Comparison of ENCODE assay signal across 8 cellular contexts in genomic region chr19:4639531-4640246, GRCh38. TPM values are rescaled to one million over a fixed set of nuclear protein-coding genes. Genes with fewer than 3 reads are reported as not detected.
DNase-seq lines count a peak whose midpoint lies in the region; ATAC-seq and TF ChIP-seq lines count a peak whose summit lies in the region.

No MANE protein-coding gene starts in this region.

- H3K23ac ChIP-seq in mesenchymal stem cell (ENCODE audit: low read length in 2 of 2), result peak overlapping the region in 1 of 2 experiments; percentile 88

- H3K4me3 ChIP-seq in AG04449 (ENCODE audit: low read depth, low read length) (peak overlapping the region; percentile 78), cardiac fibroblast (replicated peaks in 1 of 2; ENCODE audit: low read depth in 2 of 2, low read length in 2 of 2) (peak overlapping the region; percentile 91 to 92), mesenchymal stem cell (ENCODE audit: insufficient read depth in 1 of 2, low read depth in 1 of 2, low read length in 2 of 2) (peak overlapping the region; percentile 82 to 88), urinary bladder (ENCODE audit: low read depth, low read length) (peak overlapping the region; percentile 58)

- CTCF ChIA-PET in AG04449 (lab: Yijun Ruan, JAX), result interaction anchor here (0.8 to 2.1 kb wide), 3 partner anchors 9 to 73 kb away, joined by 3 to 8 read pairs (median 3); no protein-coding TSS in a partner anchor

- TF ChIP-seq CTCF in AG04449 (IDR thresholded peaks at IDR 0.05; ENCODE audit: insufficient read depth, low read length, missing control alignments), result no peak
- no peak for TF ChIP-seq CTCF in cardiac fibroblast (IDR thresholded peaks at IDR 0.05; ENCODE audit: low read depth, low read length)

- peak overlapping the region; percentile 96 for H3K4me2 ChIP-seq in mesenchymal stem cell (ENCODE audit: low read length, poor library complexity, severe bottlenecking)

- peak overlapping the region; percentile 71 for H2BK120ac ChIP-seq in mesenchymal stem cell (ENCODE audit: low read depth, low read length)

- DNase-seq in AG04449 (ENCODE audit: low read depth, low spot score) (no peak), cardiac fibroblast (ENCODE audit: low read depth in 2 of 2) (peak in 1 of 2 donors; percentile 31), mesenchymal stem cell (no peak), AML-193 (lab: John Stamatoyannopoulos, UW) (no peak), NCI-H82 treated with DMSO at 0.1 percent for 48 hours (lab: John Stamatoyannopoulos, UW; ENCODE audit: unreplicated experiment) (no peak)

- H3K27me3 ChIP-seq in mesenchymal stem cell (ENCODE audit: control insufficient read depth in 1 of 2, insufficient read depth in 1 of 2, low read length in 2 of 2), result peaks cover 0 to 4% of the 10 kb centered on the region in 2 experiments

- peak overlapping the region; percentile 6 for H2AK5ac ChIP-seq in mesenchymal stem cell (ENCODE audit: low read length, severe bottlenecking)

- POLR2A ChIA-PET in AG04449 (lab: Yijun Ruan, JAX), result no interaction called here

- H3K4me1 ChIP-seq in mesenchymal stem cell (ENCODE audit: control insufficient read depth, insufficient read depth, low read depth, low read length), result peaks cover 37% of the 10 kb centered on the region
- H3K4me1 ChIP-seq in urinary bladder (ENCODE audit: insufficient read depth), result no peaks in the 10 kb centered on the region

- peak overlapping the region; percentile 46 for H2BK5ac ChIP-seq in mesenchymal stem cell (ENCODE audit: low read depth, low read length, poor library complexity, severe bottlenecking)

- peak overlapping the region in 1 of 2 experiments; percentile 99 for H3K14ac ChIP-seq in mesenchymal stem cell (ENCODE audit: low read length in 2 of 2)

- peak overlapping the region in 1 of 2 experiments; percentile 93 for H2BK12ac ChIP-seq in mesenchymal stem cell (ENCODE audit: low read length in 2 of 2)

- H3K27ac ChIP-seq in KOPT-K1 (ENCODE audit: low read depth, low read length, poor library complexity, severe bottlenecking) (peak overlapping the region; percentile 76), mesenchymal stem cell (ENCODE audit: low read length, poor library complexity, severe bottlenecking) (no peak overlapping the region), urinary bladder (ENCODE audit: low read depth) (no peak overlapping the region)

- H4K8ac ChIP-seq in mesenchymal stem cell (ENCODE audit: low read length), result peak overlapping the region; percentile 67

- H3K36me3 ChIP-seq in KOPT-K1 (ENCODE audit: insufficient read depth, low read length) (no peaks in the 10 kb centered on the region), mesenchymal stem cell (ENCODE audit: control insufficient read depth in 1 of 2, insufficient read depth in 2 of 2, low read depth in 1 of 2, low read length in 2 of 2) (peaks cover 0 to 13% of the 10 kb centered on the region in 2 experiments), urinary bladder (ENCODE audit: insufficient read depth) (no peaks in the 10 kb centered on the region)

- WGBS in mesenchymal stem cell, result 28% methylated on average over 32 of the region's 39 CpGs
- 12% methylated on average over 38 of the region's 39 CpGs for WGBS in urinary bladder

- peak; percentile 7 for ATAC-seq in GM19372 (IDR thresholded peaks at IDR 0.05; ENCODE audit: low read depth, unreplicated experiment)

- peak overlapping the region; percentile 88 for H2AFZ ChIP-seq in mesenchymal stem cell (ENCODE audit: low read depth, low read length)

- peaks cover 37% of the 10 kb centered on the region for H3K79me1 ChIP-seq in mesenchymal stem cell (replicated peaks; ENCODE audit: low read length, poor library complexity, severe bottlenecking)

- H4K91ac ChIP-seq in mesenchymal stem cell (ENCODE audit: low read length), result peak overlapping the region; percentile 18

- H3K18ac ChIP-seq in mesenchymal stem cell (ENCODE audit: low read depth in 1 of 2, low read length in 2 of 2), result peak overlapping the region; percentile 76 to 94

- H3K9me3 ChIP-seq in KOPT-K1 (ENCODE audit: insufficient read depth, low read length, poor library complexity, severe bottlenecking) (no peaks in the 10 kb centered on the region), mesenchymal stem cell (ENCODE audit: control insufficient read depth, low read length) (no peaks in the 10 kb centered on the region)

- peak overlapping the region; percentile 33 for H2BK15ac ChIP-seq in mesenchymal stem cell (ENCODE audit: low read depth, poor library complexity, severe bottlenecking)

- H3K9ac ChIP-seq in mesenchymal stem cell (ENCODE audit: low read length), result peak overlapping the region; percentile 50

- H3K4ac ChIP-seq in mesenchymal stem cell (ENCODE audit: low read depth in 1 of 2, low read length in 2 of 2), result peak overlapping the region; percentile 53 to 75

RNA-seq across cellular contexts. Expression of gene TNFAIP8L1, which starts 0.4 kb away (rescaled TPM):
- polyA plus RNA-seq in mesenchymal stem cell (2013, experiment 1 of 2), result 6.1 TPM
- polyA plus RNA-seq in mesenchymal stem cell (2013, experiment 2 of 2), result 6.6 TPM
- total RNA-seq in urinary bladder, result 6.6 TPM
- polyA plus RNA-seq in urinary bladder, result 9.9 TPM

RNA-seq across cellular contexts. Expression of gene MYDGF, which starts 30.5 kb away (rescaled TPM):
- 184 TPM for polyA plus RNA-seq in mesenchymal stem cell (2013, experiment 1 of 2)
- 188 TPM for polyA plus RNA-seq in mesenchymal stem cell (2013, experiment 2 of 2)
- total RNA-seq in urinary bladder, result 49.3 TPM
- 104 TPM for polyA plus RNA-seq in urinary bladder
